Comparison of ENCODE assay signal across 8 cellular contexts in the genomic region with DNA sequence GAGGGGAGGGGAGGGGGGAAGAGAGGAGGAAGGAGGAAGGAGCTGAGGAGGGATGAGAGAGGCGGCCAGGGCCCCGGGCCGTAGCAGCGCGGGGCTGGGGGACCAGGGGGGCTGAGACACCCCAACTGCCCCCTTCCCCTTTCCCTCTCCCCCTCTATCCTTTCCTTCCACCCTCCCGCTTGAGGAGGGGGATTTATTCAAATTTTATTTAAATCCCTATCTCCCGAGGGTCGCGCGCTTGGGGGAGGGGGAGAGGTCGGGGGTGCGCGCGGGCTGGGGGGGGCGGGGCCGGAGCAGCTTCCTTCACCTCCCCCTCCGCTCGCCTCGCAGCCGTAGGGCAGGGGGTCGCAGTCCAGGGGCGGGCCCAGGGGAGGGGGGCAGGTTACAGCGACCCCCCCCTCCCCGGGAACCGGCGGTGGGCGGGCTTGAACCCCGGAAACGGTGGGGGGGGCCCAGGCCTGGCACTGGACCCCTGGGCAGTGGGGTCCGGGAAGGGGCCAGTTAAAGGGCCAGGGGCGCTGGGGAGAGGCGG. TPM values are rescaled to one million over a fixed set of nuclear protein-coding genes. Genes with fewer than 3 reads are reported as not detected.
DNase-seq lines count a peak whose midpoint lies in the region; ATAC-seq and TF ChIP-seq lines count a peak whose summit lies in the region.

A gene with protein sequence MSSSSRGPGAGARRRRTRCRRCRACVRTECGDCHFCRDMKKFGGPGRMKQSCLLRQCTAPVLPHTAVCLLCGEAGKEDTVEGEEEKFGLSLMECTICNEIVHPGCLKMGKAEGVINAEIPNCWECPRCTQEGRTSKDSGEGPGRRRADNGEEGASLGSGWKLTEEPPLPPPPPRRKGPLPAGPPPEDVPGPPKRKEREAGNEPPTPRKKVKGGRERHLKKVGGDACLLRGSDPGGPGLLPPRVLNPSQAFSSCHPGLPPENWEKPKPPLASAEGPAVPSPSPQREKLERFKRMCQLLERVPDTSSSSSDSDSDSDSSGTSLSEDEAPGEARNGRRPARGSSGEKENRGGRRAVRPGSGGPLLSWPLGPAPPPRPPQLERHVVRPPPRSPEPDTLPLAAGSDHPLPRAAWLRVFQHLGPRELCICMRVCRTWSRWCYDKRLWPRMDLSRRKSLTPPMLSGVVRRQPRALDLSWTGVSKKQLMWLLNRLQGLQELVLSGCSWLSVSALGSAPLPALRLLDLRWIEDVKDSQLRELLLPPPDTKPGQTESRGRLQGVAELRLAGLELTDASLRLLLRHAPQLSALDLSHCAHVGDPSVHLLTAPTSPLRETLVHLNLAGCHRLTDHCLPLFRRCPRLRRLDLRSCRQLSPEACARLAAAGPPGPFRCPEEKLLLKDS (plus strand): TSS at position 19 of the 532 bp plus-strand sequence. CDS start 2,183 bp downstream, outside the sequence.

- peak; percentile 36 for DNase-seq in stimulated activated CD4-positive, alpha-beta T cell treated with anti-CD3 and anti-CD28 coated beads, Interleukin-4, amount 100 ng/mL, for 1 hour
- DNase-seq in stimulated activated CD4-positive, alpha-beta T cell treated with anti-CD3 and anti-CD28 coated beads, Interleukin-1b, Interleukin-23, amount 100 ng/mL, for 48 hours, result no peak
- DNase-seq in iPS DF 6.9 (ENCODE audit: low read depth, low spot score), result no peak
- no peak for DNase-seq in erythroblast (lab: John Stamatoyannopoulos, UW)

- H3K9me3 Mint-ChIP-seq in activated naive CD8-positive, alpha-beta T cell (ENCODE audit: low read depth), result no peaks in the 10 kb centered on the region

- H3K4me1 ChIP-seq in iPS DF 6.9 (ENCODE audit: control insufficient read depth, insufficient read depth, low read length) (peaks cover 3% of the 10 kb centered on the region; the same call in 1 of the 2 replicates), skeletal muscle tissue (ENCODE audit: control insufficient read depth in 3 of 3, insufficient read depth in 3 of 3, low read length in 3 of 3) (peaks cover 10 to 17% (median 11%) of the 10 kb centered on the region in 3 donors)

- ATAC-seq in HG02885 (IDR thresholded peaks at IDR 0.05; ENCODE audit: poor library complexity, unreplicated experiment) (no peak), HG03175 (IDR thresholded peaks at IDR 0.05; ENCODE audit: unreplicated experiment) (no peak)

- peak within 1 kb of the TSS; percentile 100 for H3K27ac Mint-ChIP-seq in activated naive CD8-positive, alpha-beta T cell

- no peaks in the 10 kb centered on the region for H3K9me3 ChIP-seq in iPS DF 6.9 (ENCODE audit: control insufficient read depth, insufficient read depth, low read length)
- H3K9me3 ChIP-seq in skeletal muscle tissue (ENCODE audit: control insufficient read depth in 3 of 3, low read length in 3 of 3), result no peaks in the 10 kb centered on the region

- peaks cover 7% of the 10 kb centered on the region for H3K4me1 Mint-ChIP-seq in activated naive CD8-positive, alpha-beta T cell (ENCODE audit: low read depth)

- TF ChIP-seq POLR2A in erythroblast (IDR thresholded peaks at IDR 0.05; ENCODE audit: low read length), result no peak

- no peaks in the 10 kb centered on the region for H3K27me3 Mint-ChIP-seq in activated naive CD8-positive, alpha-beta T cell

- no peaks in the 10 kb centered on the region for H3K36me3 Mint-ChIP-seq in activated naive CD8-positive, alpha-beta T cell

- no CpG with 5 or more reads among the region's 32 CpGs for WGBS in iPS DF 6.9 (ENCODE audit: insufficient coverage, insufficient read length)

- no peaks in the 10 kb centered on the region for H3K27me3 ChIP-seq in iPS DF 6.9 (ENCODE audit: control insufficient read depth, insufficient read depth, low read length)
- no peaks in the 10 kb centered on the region for H3K27me3 ChIP-seq in skeletal muscle tissue (ENCODE audit: control insufficient read depth in 3 of 3, insufficient read depth in 3 of 3, low read length in 3 of 3)

- H3K36me3 ChIP-seq in iPS DF 6.9 (ENCODE audit: control insufficient read depth, insufficient read depth, low read length) (0 out of 2 replicates have a peak, but pooled peaks cover 8% of the 10 kb centered on the region), skeletal muscle tissue (ENCODE audit: control insufficient read depth in 3 of 3, insufficient read depth in 3 of 3, low read length in 3 of 3) (peaks cover 0 to 3% (median 2%) of the 10 kb centered on the region in 3 donors)

- H3K4me3 ChIP-seq in iPS DF 6.9 (ENCODE audit: low read length) (peak within 1 kb of the TSS; percentile 85; the same call in 1 of the 2 replicates), skeletal muscle tissue (ENCODE audit: low read length in 3 of 3) (peak within 1 kb of the TSS; percentile 71 to 95 (median 82))

- H3K27ac ChIP-seq in iPS DF 6.9 (ENCODE audit: low read length), result no peak within 1 kb of the TSS
- H3K27ac ChIP-seq in skeletal muscle tissue (ENCODE audit: low read depth, low read length), result peak within 1 kb of the TSS; percentile 89

- peak within 1 kb of the TSS; percentile 69 to 80 (median 70) for H3K9ac ChIP-seq in skeletal muscle tissue (ENCODE audit: low read depth in 1 of 3, low read length in 3 of 3)

- H3K4me3 Mint-ChIP-seq in activated naive CD8-positive, alpha-beta T cell, result peak within 1 kb of the TSS; percentile 99

RNA-seq across cellular contexts. Expression of the gene that starts here (rescaled TPM):
- 5.2 TPM for total RNA-seq in skeletal muscle tissue
